In the genomic region with DNA sequence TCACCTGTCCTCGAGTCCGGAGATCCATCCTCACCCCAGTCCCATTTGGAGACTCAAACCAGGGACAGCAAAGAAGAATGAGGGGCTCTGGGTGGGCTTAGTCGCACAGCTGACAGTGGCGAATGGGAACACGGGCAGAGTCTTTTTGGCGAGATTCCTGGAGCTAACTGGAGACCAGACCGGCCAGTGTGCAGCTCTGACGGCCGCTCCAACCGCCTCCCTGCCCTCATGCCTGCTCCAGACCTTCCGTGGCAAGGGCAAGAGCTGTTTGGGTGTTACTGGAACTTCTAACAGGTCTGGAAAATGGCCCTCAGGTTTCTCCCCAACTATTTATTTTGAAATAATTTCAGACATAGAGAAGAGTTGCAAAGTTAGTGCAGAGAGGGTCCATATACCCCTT, we compare ENCODE assay signal across 31 cellular contexts.
"Had no signal": no experiment of that assay in that cellular context is flagged by ENCODE, and none has a peak within 500 bp of the region (broad histone marks: within the 10 kb centered on the region; RNA-seq: fewer than 3 reads in every experiment).

No MANE protein-coding gene starts in this region.

- H3K27ac ChIP-seq: adrenal gland, body of pancreas, esophagus muscularis mucosa, foreskin keratinocyte, gastrocnemius medialis, heart left ventricle, WERI-Rb-1 had no signal

- H3K4me3 Mint-ChIP-seq: activated B cell treated with CpG ODN at 0.5 μM for 24 hours; activated CD4-positive, alpha-beta memory T cell treated with anti-CD3 and anti-CD28 coated beads, Interleukin-2, amount 10 ng/mL, durations not matched to agents 7 days and 5 days; activated naive CD4-positive, alpha-beta T cell treated with anti-CD3 and anti-CD28 coated beads for 36 hours; activated naive CD4-positive, alpha-beta T cell treated with anti-CD3 and anti-CD28 coated beads, Interleukin-2, amount 50 U/mL, for 24 hours; activated naive CD8-positive, alpha-beta T cell treated with anti-CD3 and anti-CD28 coated beads for 36 hours; activated naive CD8-positive, alpha-beta T cell treated with anti-CD3 and anti-CD28 coated beads, Interleukin-2, amount 50 U/mL, for 24 hours; activated T-cell treated with anti-CD3 and anti-CD28 coated beads, Interleukin-2, amount 50 U/mL, for 4 hours; effector memory CD8-positive, alpha-beta T cell; T-cell; T-helper 1 cell treated with Interleukin-12 subunit alpha and Interleukin-12 subunit beta and Interleukin-4 antibody, amounts not matched to agents 30 μg/mL and 1 μg/mL, for 36 hours; T-helper 2 cell treated with Interferon-gamma antibody and Interleukin-4, amounts not matched to agents 5 μg/mL and 100 μg/mL, for 36 hours had no signal

- H3K4me1 ChIP-seq: adrenal gland, body of pancreas, esophagus muscularis mucosa, foreskin keratinocyte, gastrocnemius medialis, heart left ventricle had no signal

- H3K27me3 Mint-ChIP-seq: activated naive CD4-positive, alpha-beta T cell treated with anti-CD3 and anti-CD28 coated beads, Interleukin-2, amount 50 U/mL, for 24 hours; activated naive CD8-positive, alpha-beta T cell treated with anti-CD3 and anti-CD28 coated beads for 36 hours had no signal

- H3K36me3 ChIP-seq: adrenal gland, esophagus muscularis mucosa, gastrocnemius medialis, heart left ventricle, WERI-Rb-1 had no signal

- DNase-seq: activated B cell treated with CpG ODN at 0.5 μM for 24 hours; activated CD4-positive, alpha-beta T cell treated with anti-CD3 and anti-CD28 coated beads for 48 hours; activated CD4-positive, alpha-beta T cell treated with anti-CD3 and anti-CD28 coated beads, Interleukin-2, amount 50 U/mL, for 4 hours; activated naive CD4-positive, alpha-beta T cell treated with anti-CD3 and anti-CD28 coated beads for 36 hours; activated naive CD8-positive, alpha-beta T cell treated with anti-CD3 and anti-CD28 coated beads for 36 hours; activated naive CD8-positive, alpha-beta T cell treated with anti-CD3 and anti-CD28 coated beads, Interleukin-2, amount 50 U/mL, for 24 hours; activated T-cell treated with anti-CD3 and anti-CD28 coated beads, Interleukin-2, amount 50 U/mL, for 4 hours; adrenal gland; amygdala; aorta; body of pancreas; caudate nucleus; cortex of kidney; dermis blood vessel endothelial cell; effector CD4-positive, alpha-beta T cell; effector memory CD8-positive, alpha-beta T cell; erythroblast; foreskin keratinocyte; gastrocnemius medialis; glutamatergic neuron; heart left ventricle; SW 1271; T-cell; T1000; WERI-Rb-1 had no signal

- H3K4me3 ChIP-seq: adrenal gland, body of pancreas, esophagus muscularis mucosa, gastrocnemius medialis, heart left ventricle had no signal

- H3K27ac Mint-ChIP-seq: activated B cell treated with CpG ODN at 0.5 μM for 24 hours; activated naive CD4-positive, alpha-beta T cell treated with anti-CD3 and anti-CD28 coated beads for 36 hours; activated naive CD4-positive, alpha-beta T cell treated with anti-CD3 and anti-CD28 coated beads, Interleukin-2, amount 50 U/mL, for 24 hours; activated naive CD8-positive, alpha-beta T cell treated with anti-CD3 and anti-CD28 coated beads for 36 hours; activated naive CD8-positive, alpha-beta T cell treated with anti-CD3 and anti-CD28 coated beads, Interleukin-2, amount 50 U/mL, for 24 hours; activated T-helper 2 cell treated with anti-CD3 and anti-CD28 coated beads, Interferon-gamma antibody, Interleukin-2, Interleukin-4, amounts not matched to agents 10 μg/mL and 5 μg/mL and 100 μg/mL, durations not matched to agents 14 hours and 24 hours and 36 hours; effector memory CD8-positive, alpha-beta T cell; T-cell; T-helper 1 cell treated with Interleukin-12 subunit alpha and Interleukin-12 subunit beta and Interleukin-4 antibody, amounts not matched to agents 30 μg/mL and 1 μg/mL, for 36 hours had no signal

- ATAC-seq: body of pancreas; effector memory CD8-positive, alpha-beta T cell; foreskin keratinocyte; gastrocnemius medialis; heart left ventricle; T-cell had no signal

- H3K36me3 Mint-ChIP-seq: activated naive CD8-positive, alpha-beta T cell treated with anti-CD3 and anti-CD28 coated beads for 36 hours; T-cell had no signal

- H3K9me3 Mint-ChIP-seq: activated B cell treated with CpG ODN at 0.5 μM for 24 hours; activated CD4-positive, alpha-beta memory T cell treated with anti-CD3 and anti-CD28 coated beads, Interleukin-2, amount 10 ng/mL, durations not matched to agents 7 days and 5 days; activated naive CD4-positive, alpha-beta T cell treated with anti-CD3 and anti-CD28 coated beads for 36 hours; activated naive CD4-positive, alpha-beta T cell treated with anti-CD3 and anti-CD28 coated beads, Interleukin-2, amount 50 U/mL, for 24 hours; activated naive CD8-positive, alpha-beta T cell treated with anti-CD3 and anti-CD28 coated beads for 36 hours; activated naive CD8-positive, alpha-beta T cell treated with anti-CD3 and anti-CD28 coated beads, Interleukin-2, amount 50 U/mL, for 24 hours; activated T-cell treated with anti-CD3 and anti-CD28 coated beads, Interleukin-2, amount 50 U/mL, for 4 hours; activated T-helper 2 cell treated with anti-CD3 and anti-CD28 coated beads, Interferon-gamma antibody, Interleukin-2, Interleukin-4, amounts not matched to agents 10 μg/mL and 5 μg/mL and 100 μg/mL, durations not matched to agents 14 hours and 24 hours and 36 hours; effector memory CD8-positive, alpha-beta T cell; T-cell; T-helper 1 cell treated with Interleukin-12 subunit alpha and Interleukin-12 subunit beta and Interleukin-4 antibody, amounts not matched to agents 30 μg/mL and 1 μg/mL, for 36 hours; T-helper 2 cell treated with Interferon-gamma antibody and Interleukin-4, amounts not matched to agents 5 μg/mL and 100 μg/mL, for 36 hours had no signal

- H3K9me3 ChIP-seq: adrenal gland, body of pancreas, esophagus muscularis mucosa, gastrocnemius medialis, heart left ventricle had no signal

- H3K27me3 ChIP-seq: body of pancreas, foreskin keratinocyte had no signal
